In genomic region chr11:94747136-94748110, GRCh38 we compare ENCODE assay signal across 18 cellular contexts. TPM values are rescaled to one million over a fixed set of nuclear protein-coding genes. Genes with fewer than 3 reads are reported as not detected.
DNase-seq lines count a peak whose midpoint lies in the region; ATAC-seq, FAIRE-seq and TF ChIP-seq lines count a peak whose summit lies in the region.
"Had no signal": no experiment of that assay in that cellular context is flagged by ENCODE, and none has a peak within 500 bp of the region (broad histone marks: within the 10 kb centered on the region; RNA-seq: fewer than 3 reads in every experiment).

No MANE protein-coding gene starts in this region.

- H3K27me3 Mint-ChIP-seq in stimulated activated naive B cell treated with anti-CD40 and anti-IgM and Interleukin-4, amounts not matched to agents 10 μg/mL and 1 μg/mL and 100 μg/mL, for 72 hours = peaks cover 27 to 36% of the 10 kb centered on the region in 2 donors
- peaks cover 39 to 65% of the 10 kb centered on the region in 2 donors for H3K27me3 Mint-ChIP-seq in CD4-positive, alpha-beta memory T cell

- no peaks in the 10 kb centered on the region for H4K20me1 ChIP-seq in PC-3 (ENCODE audit: low read length)

- H3K36me3 ChIP-seq in PC-3 (ENCODE audit: low read depth, low read length) (no peaks in the 10 kb centered on the region), esophagus (ENCODE audit: control insufficient read depth in 2 of 2, insufficient read depth in 2 of 2, low read length in 1 of 2) (no peaks in the 10 kb centered on the region), pancreas (no peaks in the 10 kb centered on the region), aorta (ENCODE audit: control insufficient read depth in 1 of 2, insufficient read depth in 2 of 2, low read length in 1 of 2) (no peaks in the 10 kb centered on the region)
- no peaks in the 10 kb centered on the region for H3K36me3 ChIP-seq in CD4-positive, alpha-beta memory T cell (ENCODE audit: insufficient read depth, low read length)
- H3K36me3 ChIP-seq: heart left ventricle, Peyer's patch had no signal

- intact Hi-C loops in PC-3 (cut with micrococcal nuclease) = loop anchor here (5.0 kb wide), 1 partner anchor 85 kb away; no protein-coding TSS in a partner anchor
- intact Hi-C loops in pancreas (cut with DNase I) = no loop called here
- intact Hi-C loops in aorta (cut with DNase I) = no loop called here
- intact Hi-C loops in CD4-positive, alpha-beta memory T cell (cut with micrococcal nuclease) = no loop called here

- TF ChIP-seq CTCF in PC-3 (conservative IDR thresholded peaks at IDR 0.05; ENCODE audit: low read depth, low read length) (no peak), pancreas (IDR thresholded peaks at IDR 0.05) (no peak)

- POLR2A ChIA-PET in PC-3 (lab: Charles Lee; ENCODE audit: unreplicated experiment) = interaction anchor here (0.6 kb wide), 1 partner anchor 897 kb away, joined by 24 read pairs; the partner anchor contains the start of gene VSTM5
- POLR2A ChIA-PET in CD4-positive, alpha-beta memory T cell (lab: Charles Lee; ENCODE audit: partially characterized antibody) = no interaction called here

- H3K4me1 ChIP-seq in PC-3 (ENCODE audit: insufficient read depth, low read length) = peaks cover 71% of the 10 kb centered on the region
- peaks cover 4 to 16% of the 10 kb centered on the region in 2 donors for H3K4me1 ChIP-seq in esophagus (ENCODE audit: control insufficient read depth in 2 of 2, insufficient read depth in 2 of 2, low read length in 1 of 2)
- H3K4me1 ChIP-seq in pancreas = peaks cover 9 to 13% (median 11%) of the 10 kb centered on the region in 3 donors
- no peaks in the 10 kb centered on the region for H3K4me1 ChIP-seq in aorta (ENCODE audit: control insufficient read depth in 1 of 2, insufficient read depth in 2 of 2, low read length in 2 of 2)
- no peaks in the 10 kb centered on the region for H3K4me1 ChIP-seq in CD4-positive, alpha-beta memory T cell (ENCODE audit: insufficient read depth, low read length)
- H3K4me1 ChIP-seq: Peyer's patch had no signal

- peaks cover 21% of the 10 kb centered on the region for H3F3A ChIP-seq in PC-3 (ENCODE audit: low read length, unreplicated experiment)

- no peak overlapping the region for H2AFZ ChIP-seq in PC-3 (ENCODE audit: low read length)

- H3K36me3 Mint-ChIP-seq in stimulated activated naive B cell treated with anti-CD40 and anti-IgM and Interleukin-4, amounts not matched to agents 10 μg/mL and 1 μg/mL and 100 μg/mL, for 72 hours = no peaks in the 10 kb centered on the region
- H3K36me3 Mint-ChIP-seq in CD4-positive, alpha-beta memory T cell = no peaks in the 10 kb centered on the region

- H3K27me3 ChIP-seq in PC-3 (ENCODE audit: low read length) (no peaks in the 10 kb centered on the region), esophagus (ENCODE audit: control insufficient read depth in 1 of 2, insufficient read depth in 2 of 2, low read length in 2 of 2) (no peaks in the 10 kb centered on the region), pancreas (no peaks in the 10 kb centered on the region), aorta (ENCODE audit: control insufficient read depth in 1 of 2, insufficient read depth in 2 of 2, low read length in 1 of 2) (no peaks in the 10 kb centered on the region)
- no peaks in the 10 kb centered on the region for H3K27me3 ChIP-seq in CD4-positive, alpha-beta memory T cell (ENCODE audit: insufficient read depth, low read length)
- H3K27me3 ChIP-seq: heart left ventricle, Peyer's patch had no signal

- BruUV-seq in PC-3 (replicated peaks; lab: Mats Ljungman, UMichigan) = TSS peak; percentile 48

- no peaks in the 10 kb centered on the region for H3K9me2 ChIP-seq in PC-3 (replicated peaks; ENCODE audit: low read length)

- H3K4me3 ChIP-seq in PC-3 (ENCODE audit: low read length) (no peak overlapping the region), esophagus (ENCODE audit: low read depth in 1 of 2, low read length in 2 of 2) (no peak overlapping the region), pancreas (no peak overlapping the region), aorta (ENCODE audit: low read length in 2 of 2) (no peak overlapping the region)
- H3K4me3 ChIP-seq in CD4-positive, alpha-beta memory T cell (ENCODE audit: low read length in 2 of 2) = no peak overlapping the region
- H3K4me3 ChIP-seq: heart left ventricle, Peyer's patch had no signal

- H3K4me1 Mint-ChIP-seq in stimulated activated naive B cell treated with anti-CD40 and anti-IgM and Interleukin-4, amounts not matched to agents 10 μg/mL and 1 μg/mL and 100 μg/mL, for 72 hours = no peaks in the 10 kb centered on the region
- H3K4me1 Mint-ChIP-seq in CD4-positive, alpha-beta memory T cell = no peaks in the 10 kb centered on the region
- H3K4me1 Mint-ChIP-seq: activated B cell treated with CpG ODN at 0.5 μM for 24 hours had no signal

- H3K27ac ChIP-seq in PC-3 (ENCODE audit: low read length) (peak overlapping the region; percentile 94), esophagus (ENCODE audit: low read depth in 2 of 2, low read length in 1 of 2) (peak overlapping the region; percentile 68 to 80), pancreas (no peak overlapping the region), aorta (ENCODE audit: low read depth in 1 of 2, low read length in 2 of 2) (no peak overlapping the region)
- H3K27ac ChIP-seq in CD4-positive, alpha-beta memory T cell (ENCODE audit: low read depth, low read length) = no peak overlapping the region
- H3K27ac ChIP-seq: heart left ventricle, KMS-11, Peyer's patch had no signal

- H3K9me3 ChIP-seq in PC-3 (ENCODE audit: low read length) = no peaks in the 10 kb centered on the region
- H3K9me3 ChIP-seq in esophagus (ENCODE audit: control insufficient read depth in 2 of 2, insufficient read depth in 1 of 2, low read depth in 1 of 2, low read length in 1 of 2) = no peaks in the 10 kb centered on the region
- no peaks in the 10 kb centered on the region for H3K9me3 ChIP-seq in pancreas
- no peaks in the 10 kb centered on the region for H3K9me3 ChIP-seq in aorta (ENCODE audit: control insufficient read depth, low read length)
- no peaks in the 10 kb centered on the region for H3K9me3 ChIP-seq in CD4-positive, alpha-beta memory T cell (ENCODE audit: control insufficient read depth in 1 of 2, low read length in 2 of 2)
- H3K9me3 ChIP-seq: heart left ventricle, Peyer's patch had no signal

- no peak overlapping the region for H3K27ac Mint-ChIP-seq in stimulated activated naive B cell treated with anti-CD40 and anti-IgM and Interleukin-4, amounts not matched to agents 10 μg/mL and 1 μg/mL and 100 μg/mL, for 72 hours
- no peak overlapping the region for H3K27ac Mint-ChIP-seq in CD4-positive, alpha-beta memory T cell
- H3K27ac Mint-ChIP-seq: activated B cell treated with CpG ODN at 0.5 μM for 24 hours had no signal

- peak overlapping the region; percentile 67 for H3K9ac ChIP-seq in PC-3 (ENCODE audit: low read length)
- H3K9ac ChIP-seq: KMS-11 had no signal

- peak; percentile 87 for DNase-seq in EL
- peak; percentile 99 for DNase-seq in PC-3
- DNase-seq in pancreas = no peak
- DNase-seq in stimulated activated naive B cell treated with anti-CD40 and anti-IgM and Interleukin-4, amounts not matched to agents 10 μg/mL and 1 μg/mL and 100 μg/mL, for 72 hours = no peak
- DNase-seq in aorta = no peak
- no peak for DNase-seq in NCI-H748 treated with DMSO at 0.1 percent for 48 hours (lab: John Stamatoyannopoulos, UW)
- no peak for DNase-seq in CD4-positive, alpha-beta memory T cell
- DNase-seq: activated B cell treated with CpG ODN at 0.5 μM for 24 hours, AML-193, amygdala, heart left ventricle, left cardiac atrium, NCI-H1436 treated with DMSO at 0.1 percent for 48 hours, NCI-H510A treated with DMSO at 0.1 percent for 48 hours, Peyer's patch had no signal

- 61 to 67% methylated on average over 4 of the region's 4 CpGs for WGBS in esophagus, 2 donors
- WGBS in pancreas, 2 donors = 93% methylated on average over 4 of the region's 4 CpGs
- WGBS in aorta, 2 donors = 84 to 92% methylated on average over 4 of the region's 4 CpGs

- CTCF ChIA-PET in PC-3 (lab: Charles Lee) = interaction anchor here (0.5 to 1.3 kb wide), 3 partner anchors 20 to 634 kb away, joined by 3 to 5 read pairs (median 5); partner anchors contain the start of gene AMOTL1
- CTCF ChIA-PET in CD4-positive, alpha-beta memory T cell (lab: Charles Lee; ENCODE audit: partially characterized antibody) = no interaction called here

- FAIRE-seq in pancreas (lab: Jason Lieb, UNC) = no peak
- FAIRE-seq: endothelial cell of umbilical vein had no signal

- H3K79me2 ChIP-seq in PC-3 (ENCODE audit: low read length) = no peaks in the 10 kb centered on the region

- ATAC-seq in PC-3 = peak; percentile 44
- ATAC-seq in pancreas = peak; percentile 13 to 55 (median 48)
- ATAC-seq in stimulated activated naive B cell treated with anti-CD40 and anti-IgM and Interleukin-4, amounts not matched to agents 10 μg/mL and 1 μg/mL and 100 μg/mL, for 72 hours (replicated peaks) = no peak
- no peak for ATAC-seq in aorta (ENCODE audit: low FRiP score)

- H3K4me3 Mint-ChIP-seq in stimulated activated naive B cell treated with anti-CD40 and anti-IgM and Interleukin-4, amounts not matched to agents 10 μg/mL and 1 μg/mL and 100 μg/mL, for 72 hours = no peak overlapping the region
- H3K4me3 Mint-ChIP-seq in CD4-positive, alpha-beta memory T cell = no peak overlapping the region
- H3K4me3 Mint-ChIP-seq: activated B cell treated with CpG ODN at 0.5 μM for 24 hours had no signal

- no peaks in the 10 kb centered on the region for H3K9me3 Mint-ChIP-seq in stimulated activated naive B cell treated with anti-CD40 and anti-IgM and Interleukin-4, amounts not matched to agents 10 μg/mL and 1 μg/mL and 100 μg/mL, for 72 hours
- H3K9me3 Mint-ChIP-seq in CD4-positive, alpha-beta memory T cell = no peaks in the 10 kb centered on the region
- H3K9me3 Mint-ChIP-seq: activated B cell treated with CpG ODN at 0.5 μM for 24 hours had no signal

- peak overlapping the region; percentile 66 for H3K4me2 ChIP-seq in PC-3 (ENCODE audit: low read length)
- H3K4me2 ChIP-seq: KMS-11 had no signal

RNA-seq across cellular contexts. Expression of gene AMOTL1, which starts 20.7 kb away (rescaled TPM):
- total RNA-seq in PC-3 (2014; rRNA removed) (32.6 and 37.9 TPM in 2 replicates), pancreas (10 to 100 TPM; 17.0 to 30.2 (median 19.6) TPM), aorta (10 to 100 TPM; 66.2 to 78.5 TPM)
- polyA plus RNA-seq in esophagus (10 to 100 TPM; 11.3 to 15.4 TPM), pancreas (1 to 10 TPM; 3.5 to 5.5 TPM), aorta (10 to 100 TPM; 12.5 to 13.0 TPM)
- under 1 TPM; 0.06 to 0.09 TPM for total RNA-seq in CD4-positive, alpha-beta memory T cell
- polyA plus RNA-seq in CD4-positive, alpha-beta memory T cell = under 1 TPM in 1 of 2 donors, not detected in 1; 0.07 TPM

Comparison
In these comparisons a context has a peak if more than half of its experiments do, and no peak if none do; other contexts are left out.
1. DNase-seq: peak in EL (single experiment) and PC-3 (single experiment); none in pancreas (0 of 6), stimulated activated naive B cell treated with anti-CD40 and anti-IgM and Interleukin-4, amounts not matched to agents 10 μg/mL and 1 μg/mL and 100 μg/mL, for 72 hours (single experiment), aorta (0 of 2), NCI-H748 treated with DMSO at 0.1 percent for 48 hours (single experiment) and CD4-positive, alpha-beta memory T cell (0 of 5).
2. ATAC-seq: peak in PC-3 (single experiment) and pancreas (4 of 4); none in stimulated activated naive B cell treated with anti-CD40 and anti-IgM and Interleukin-4, amounts not matched to agents 10 μg/mL and 1 μg/mL and 100 μg/mL, for 72 hours (0 of 2) and aorta (single experiment).
3. H3K27ac ChIP-seq: peak in PC-3 (single experiment) and esophagus (2 of 2); none in pancreas (0 of 4), aorta (0 of 2) and CD4-positive, alpha-beta memory T cell (single experiment).
4. RNA of gene AMOTL1, which starts 20.7 kb away (total RNA-seq): 66.2 to 78.5 TPM in aorta, 32.6 to 37.9 TPM in PC-3 and 17.0 to 30.2 TPM in pancreas; 0.06 to 0.09 TPM in CD4-positive, alpha-beta memory T cell; every median in the first group is over 10 times any median in the second.